30 cellular contexts compared by ENCODE assay signal in genomic region chr2:223442874-223443273, GRCh38.
DNase-seq lines count a peak whose midpoint lies in the region; TF ChIP-seq lines count a peak whose summit lies in the region.
"Had no signal": no experiment of that assay in that cellular context is flagged by ENCODE, and none has a peak within 500 bp of the region (broad histone marks: within the 10 kb centered on the region; RNA-seq: fewer than 3 reads in every experiment).

No MANE protein-coding gene starts in this region.

- intact Hi-C loops in esophagus squamous epithelium (cut with DNase I) = no loop called here

- TF ChIP-seq CTCF in astrocyte of the cerebellum (IDR thresholded peaks at IDR 0.05; ENCODE audit: low read depth, low read length, missing control alignments) (no peak), esophagus squamous epithelium (IDR thresholded peaks at IDR 0.05) (no peak)

- no peak overlapping the region for H2BK120ac ChIP-seq in mesenchymal stem cell (ENCODE audit: low read depth, low read length)

- H3K18ac ChIP-seq in mesenchymal stem cell (ENCODE audit: low read depth in 1 of 2, low read length in 2 of 2) = no peak overlapping the region

- no peak overlapping the region for H3K23ac ChIP-seq in mesenchymal stem cell (ENCODE audit: low read length in 2 of 2)

- H3K27me3 ChIP-seq in mesenchymal stem cell (ENCODE audit: control insufficient read depth in 1 of 2, insufficient read depth in 1 of 2, low read length in 2 of 2) = no peaks in the 10 kb centered on the region
- H3K27me3 ChIP-seq in esophagus squamous epithelium = no peaks in the 10 kb centered on the region
- H3K27me3 ChIP-seq: Peyer's patch, testis, vagina had no signal

- 83% methylated on average over 1 of the region's 2 CpGs for WGBS in mesenchymal stem cell
- 55 to 56% methylated on average over 2 of the region's 2 CpGs for WGBS in esophagus squamous epithelium, 2 donors

- no peak overlapping the region for H3K14ac ChIP-seq in mesenchymal stem cell (ENCODE audit: low read length in 2 of 2)

- peaks cover 5% of the 10 kb centered on the region for H3K9me3 ChIP-seq in mesenchymal stem cell (ENCODE audit: control insufficient read depth, low read length)
- H3K9me3 ChIP-seq in esophagus squamous epithelium = no peaks in the 10 kb centered on the region
- H3K9me3 ChIP-seq: HAP-1, left ventricle myocardium inferior, Peyer's patch, testis, vagina had no signal

- no peak overlapping the region for H3K4ac ChIP-seq in mesenchymal stem cell (ENCODE audit: low read depth in 1 of 2, low read length in 2 of 2)

- H2BK12ac ChIP-seq in mesenchymal stem cell (ENCODE audit: low read length in 2 of 2) = no peak overlapping the region

- no peaks in the 10 kb centered on the region for H3K36me3 ChIP-seq in mesenchymal stem cell (ENCODE audit: control insufficient read depth in 1 of 2, insufficient read depth in 2 of 2, low read depth in 1 of 2, low read length in 2 of 2)
- no peaks in the 10 kb centered on the region for H3K36me3 ChIP-seq in esophagus squamous epithelium
- H3K36me3 ChIP-seq: HAP-1, left ventricle myocardium inferior, Peyer's patch, vagina had no signal

- TF ChIP-seq POLR2A in esophagus squamous epithelium (IDR thresholded peaks at IDR 0.05) = no peak

- H3K27ac ChIP-seq in mesenchymal stem cell (ENCODE audit: low read length, poor library complexity, severe bottlenecking) = peak overlapping the region; percentile 38
- no peak overlapping the region for H3K27ac ChIP-seq in esophagus squamous epithelium
- H3K27ac ChIP-seq: left ventricle myocardium inferior, Peyer's patch, skin epidermis, testis, vagina, VCaP had no signal

- H2BK5ac ChIP-seq in mesenchymal stem cell (ENCODE audit: low read depth, low read length, poor library complexity, severe bottlenecking) = no peak overlapping the region

- H4K91ac ChIP-seq in mesenchymal stem cell (ENCODE audit: low read length) = no peak overlapping the region

- DNase-seq in EH (ENCODE audit: low read depth) (peak; percentile 47), astrocyte of the cerebellum (ENCODE audit: low read depth) (peak; percentile 49), mesenchymal stem cell (peak; percentile 5), smooth muscle cell of the brain vasculature (ENCODE audit: low read depth, low spot score) (peak; percentile 18), EL (no peak), esophagus squamous epithelium (lab: John Stamatoyannopoulos, UW) (no peak), islet precursor cell (no peak), midbrain (lab: John Stamatoyannopoulos, UW) (no peak)
- DNase-seq: activated CD4-positive, alpha-beta T cell treated with anti-CD3 and anti-CD28 coated beads for 4 hours; activated naive CD4-positive, alpha-beta T cell treated with anti-CD3 and anti-CD28 coated beads, Interleukin-2, amount 10 ng/mL, durations not matched to agents 7 days and 5 days; C1 segment of cervical spinal cord; cortex of kidney; effector memory CD8-positive, alpha-beta T cell; erythroblast; glutamatergic neuron; left ventricle myocardium inferior; naive B cell; NCI-H1436 treated with DMSO at 0.1 percent for 48 hours; NCI-H2107; NCI-H446 treated with DMSO at 0.1 percent for 48 hours; NCI-H774; Peyer's patch; SHP77; stimulated activated naive CD8-positive, alpha-beta T cell treated with anti-CD3 and anti-CD28 coated beads, Interleukin-15, Interleukin-2, amounts not matched to agents 100 U/mL and 50 U/mL, for 24 hours; T1000; testis had no signal

- no peak overlapping the region for H2AK5ac ChIP-seq in mesenchymal stem cell (ENCODE audit: low read length, severe bottlenecking)

- H4K8ac ChIP-seq in mesenchymal stem cell (ENCODE audit: low read length) = no peak overlapping the region

- no peaks in the 10 kb centered on the region for H3K79me1 ChIP-seq in mesenchymal stem cell (replicated peaks; ENCODE audit: low read length, poor library complexity, severe bottlenecking)

- no peak overlapping the region for H2AFZ ChIP-seq in mesenchymal stem cell (ENCODE audit: low read depth, low read length)

- no peak overlapping the region for H3K4me2 ChIP-seq in mesenchymal stem cell (ENCODE audit: low read length, poor library complexity, severe bottlenecking)

- H2BK15ac ChIP-seq in mesenchymal stem cell (ENCODE audit: low read depth, poor library complexity, severe bottlenecking) = no peak overlapping the region

- H3K9ac ChIP-seq in mesenchymal stem cell (ENCODE audit: low read length) = no peak overlapping the region

- H3K4me3 ChIP-seq in astrocyte of the cerebellum (ENCODE audit: low read depth, low read length) = no peak overlapping the region
- H3K4me3 ChIP-seq in mesenchymal stem cell (ENCODE audit: insufficient read depth in 1 of 2, low read depth in 1 of 2, low read length in 2 of 2) = no peak overlapping the region
- no peak overlapping the region for H3K4me3 ChIP-seq in esophagus squamous epithelium
- H3K4me3 ChIP-seq: HAP-1, left ventricle myocardium inferior, Peyer's patch, skin epidermis, testis, vagina had no signal

- in situ Hi-C loops in astrocyte of the cerebellum (cut with HindIII; ENCODE audit: low sequenced_read_pairs) = no loop called here

- no peaks in the 10 kb centered on the region for H3K4me1 ChIP-seq in mesenchymal stem cell (ENCODE audit: control insufficient read depth, insufficient read depth, low read depth, low read length)
- no peaks in the 10 kb centered on the region for H3K4me1 ChIP-seq in esophagus squamous epithelium
- H3K4me1 ChIP-seq: HAP-1, left ventricle myocardium inferior, Peyer's patch, testis, vagina had no signal

Comparison
In these comparisons a context has a peak if more than half of its experiments do, and no peak if none do; other contexts are left out.
1. DNase-seq: peak in EH (single experiment), astrocyte of the cerebellum (single experiment), mesenchymal stem cell (single experiment) and smooth muscle cell of the brain vasculature (single experiment); none in EL (single experiment), esophagus squamous epithelium (single experiment), islet precursor cell (single experiment) and midbrain (single experiment).